Comparison of ENCODE assay signal across 14 cellular contexts in genomic region chr3:108416111-108416869, GRCh38.
DNase-seq lines count a peak whose midpoint lies in the region; ATAC-seq and TF ChIP-seq lines count a peak whose summit lies in the region.
"Had no signal": no experiment of that assay in that cellular context is flagged by ENCODE, and none has a peak within 500 bp of the region (broad histone marks: within the 10 kb centered on the region; RNA-seq: fewer than 3 reads in every experiment).

No MANE protein-coding gene starts in this region.

- intact Hi-C loops in activated CD4-positive, alpha-beta T cell treated with anti-CD3 and anti-CD28 coated beads for 36 hours (cut with DNase I, micrococcal nuclease): no loop called here
- intact Hi-C loops in OCI-LY7 (cut with micrococcal nuclease; ENCODE audit: unreplicated experiment) (no loop called here), adrenal gland (cut with DNase I) (no loop called here)

- no peaks in the 10 kb centered on the region for H3K36me3 ChIP-seq in OCI-LY7 (ENCODE audit: insufficient read depth, low read length)
- H3K36me3 ChIP-seq in adrenal gland (replicated peaks in 1 of 2): no peaks in the 10 kb centered on the region
- H3K36me3 ChIP-seq: BLaER1 treated with 17β-estradiol and CSF1 and Interleukin-3, amounts not matched to agents 10 nM and 100 nM; Peyer's patch had no signal

- H3K4me3 ChIP-seq in OCI-LY7 (ENCODE audit: low read depth, low read length, poor library complexity, severe bottlenecking) (no peak overlapping the region), adrenal gland (no peak overlapping the region)
- H3K4me3 ChIP-seq: BLaER1 treated with 17β-estradiol and CSF1 and Interleukin-3, amounts not matched to agents 10 nM and 100 nM; Peyer's patch had no signal

- TF ChIP-seq CTCF in foreskin keratinocyte (conservative IDR thresholded peaks at IDR 0.05) (no peak), OCI-LY7 (conservative IDR thresholded peaks at IDR 0.05; ENCODE audit: low read length) (no peak), adrenal gland (IDR thresholded peaks at IDR 0.05) (no peak)

- 88 to 96% (median 91%) methylated on average over 4 of the region's 4 CpGs for WGBS in adrenal gland, 4 donors

- H3K9me3 Mint-ChIP-seq in activated CD4-positive, alpha-beta T cell treated with anti-CD3 and anti-CD28 coated beads for 36 hours (ENCODE audit: low read depth): no peaks in the 10 kb centered on the region

- no peaks in the 10 kb centered on the region for H4K20me1 ChIP-seq in OCI-LY7 (ENCODE audit: insufficient read depth, low read length)
- H4K20me1 ChIP-seq: BLaER1 treated with 17β-estradiol and CSF1 and Interleukin-3, amounts not matched to agents 10 nM and 100 nM had no signal

- H3K4me1 Mint-ChIP-seq in activated CD4-positive, alpha-beta T cell treated with anti-CD3 and anti-CD28 coated beads for 36 hours: peaks cover 14% of the 10 kb centered on the region

- no peak overlapping the region for H2AFZ ChIP-seq in OCI-LY7 (ENCODE audit: low read length)

- POLR2A ChIA-PET in activated CD4-positive, alpha-beta T cell treated with anti-CD3 and anti-CD28 coated beads for 36 hours (lab: Charles Lee): interaction anchor here (0.6 kb wide), 1 partner anchor 118 kb away, joined by 5 read pairs; no protein-coding TSS in a partner anchor
- POLR2A ChIA-PET in OCI-LY7 (lab: Charles Lee): no interaction called here

- peaks cover 7% of the 10 kb centered on the region for H3K27me3 Mint-ChIP-seq in activated CD4-positive, alpha-beta T cell treated with anti-CD3 and anti-CD28 coated beads for 36 hours

- BruUV-seq in OCI-LY7 (replicated peaks; lab: Mats Ljungman, UMichigan): no TSS peak

- no peak overlapping the region for H3K4me3 Mint-ChIP-seq in activated CD4-positive, alpha-beta T cell treated with anti-CD3 and anti-CD28 coated beads for 36 hours

- TF ChIP-seq POLR2A in adrenal gland (IDR thresholded peaks at IDR 0.05): no peak

- H3K79me2 ChIP-seq in OCI-LY7 (ENCODE audit: insufficient read depth, low read depth, low read length): no peaks in the 10 kb centered on the region

- peak; percentile 89 for ATAC-seq in activated CD4-positive, alpha-beta T cell treated with anti-CD3 and anti-CD28 coated beads for 36 hours
- peak; percentile 8 for ATAC-seq in foreskin keratinocyte
- ATAC-seq in HG03460 (IDR thresholded peaks at IDR 0.05; ENCODE audit: unreplicated experiment): no peak

- H3K27ac ChIP-seq in foreskin keratinocyte: no peak overlapping the region
- no peak overlapping the region for H3K27ac ChIP-seq in OCI-LY7 (ENCODE audit: low read depth, low read length, poor library complexity, severe bottlenecking)
- H3K27ac ChIP-seq in adrenal gland: no peak overlapping the region
- H3K27ac ChIP-seq: BLaER1 treated with 17β-estradiol and CSF1 and Interleukin-3, amounts not matched to agents 10 nM and 100 nM; Peyer's patch had no signal

- no peaks in the 10 kb centered on the region for H3K27me3 ChIP-seq in foreskin keratinocyte
- no peaks in the 10 kb centered on the region for H3K27me3 ChIP-seq in adrenal gland
- H3K27me3 ChIP-seq: BLaER1 treated with 17β-estradiol and CSF1 and Interleukin-3, amounts not matched to agents 10 nM and 100 nM; Peyer's patch had no signal

- CTCF ChIA-PET in activated CD4-positive, alpha-beta T cell treated with anti-CD3 and anti-CD28 coated beads for 36 hours (lab: Charles Lee): interaction anchor here (1.0 kb wide), 1 partner anchor 11 kb away, joined by 4 read pairs; no protein-coding TSS in a partner anchor
- CTCF ChIA-PET in OCI-LY7 (lab: Charles Lee; ENCODE audit: unreplicated experiment): no interaction called here

- H3K9me2 ChIP-seq in OCI-LY7 (ENCODE audit: insufficient read depth, low read length): no peaks in the 10 kb centered on the region

- no peak overlapping the region for H3K4me2 ChIP-seq in OCI-LY7 (ENCODE audit: low read length)

- peak overlapping the region; percentile 5 for H3K27ac Mint-ChIP-seq in activated CD4-positive, alpha-beta T cell treated with anti-CD3 and anti-CD28 coated beads for 36 hours

- H3K4me1 ChIP-seq in foreskin keratinocyte (peaks cover 7% of the 10 kb centered on the region), OCI-LY7 (ENCODE audit: insufficient read depth, low read length, poor library complexity, severe bottlenecking) (no peaks in the 10 kb centered on the region), adrenal gland (replicated peaks in 1 of 2) (no peaks in the 10 kb centered on the region)
- H3K4me1 ChIP-seq: Peyer's patch had no signal

- DNase-seq in activated CD4-positive, alpha-beta T cell treated with anti-CD3 and anti-CD28 coated beads for 36 hours: no peak
- DNase-seq in activated CD4-positive, alpha-beta T cell treated with anti-CD3 and anti-CD28 coated beads for 1 hour: no peak
- DNase-seq in ELR (ENCODE audit: low read depth): peak; percentile 84
- peak; percentile 67 for DNase-seq in RKO (ENCODE audit: low spot score)
- DNase-seq in foreskin keratinocyte: peak in 1 of 2 donors; percentile 22
- no peak for DNase-seq in OCI-LY7 (ENCODE audit: low spot score)
- no peak for DNase-seq in adrenal gland
- DNase-seq: MV-4-11, NCI-H1417 treated with DMSO at 0.1 percent for 48 hours, NCI-H2029, NCI-H510A, Peyer's patch had no signal

- no peaks in the 10 kb centered on the region for H3K36me3 Mint-ChIP-seq in activated CD4-positive, alpha-beta T cell treated with anti-CD3 and anti-CD28 coated beads for 36 hours (ENCODE audit: low read depth)

- H3K9me3 ChIP-seq in OCI-LY7 (ENCODE audit: low read length) (no peaks in the 10 kb centered on the region), adrenal gland (replicated peaks in 1 of 3) (no peaks in the 10 kb centered on the region)
- H3K9me3 ChIP-seq: BLaER1 treated with 17β-estradiol and CSF1 and Interleukin-3, amounts not matched to agents 10 nM and 100 nM; Peyer's patch had no signal

Comparison
In these comparisons a context has a peak if more than half of its experiments do, and no peak if none do; other contexts are left out.
1. DNase-seq: peak in ELR (single experiment) and RKO (single experiment); none in activated CD4-positive, alpha-beta T cell treated with anti-CD3 and anti-CD28 coated beads for 36 hours (single experiment), activated CD4-positive, alpha-beta T cell treated with anti-CD3 and anti-CD28 coated beads for 1 hour (single experiment), OCI-LY7 (single experiment) and adrenal gland (0 of 7).